Comparison of ENCODE assay signal across 24 cellular contexts in the genomic region with DNA sequence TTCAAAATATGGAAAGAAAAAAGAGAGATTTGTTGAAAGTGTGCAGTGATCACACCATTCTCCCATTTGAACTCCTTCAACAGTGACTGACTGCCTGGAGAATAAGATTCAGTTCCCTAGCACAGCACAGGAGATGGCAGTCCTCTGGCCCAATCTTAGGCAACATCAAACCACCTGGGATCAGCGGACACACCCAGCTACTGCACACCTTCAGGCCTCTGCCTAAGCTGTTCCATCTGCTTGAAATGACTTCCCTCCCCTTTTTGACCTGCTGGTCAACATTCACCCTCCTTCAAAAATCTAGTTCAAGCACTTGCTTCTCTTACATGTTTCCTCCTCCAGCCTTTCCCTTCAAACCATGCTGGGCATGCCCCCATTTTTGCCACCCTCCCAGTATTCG.
"Had no signal": no experiment of that assay in that cellular context is flagged by ENCODE, and none has a peak within 500 bp of the region (broad histone marks: within the 10 kb centered on the region; RNA-seq: fewer than 3 reads in every experiment).

No MANE protein-coding gene starts in this region.

- H3K4me3 ChIP-seq: adrenal gland, ascending aorta, heart left ventricle, smooth muscle cell, testis had no signal

- H3K9me3 ChIP-seq: adrenal gland, ascending aorta, heart left ventricle, testis had no signal

- H3K4me3 Mint-ChIP-seq: activated B cell treated with CpG ODN at 0.5 μM for 24 hours; activated CD4-positive, alpha-beta T cell treated with anti-CD3 and anti-CD28 coated beads for 36 hours; activated naive CD8-positive, alpha-beta T cell; activated T-cell treated with anti-CD3 and anti-CD28 coated beads, Interleukin-2, amount 50 U/mL, for 4 hours; memory B cell; nephron progenitor cell; stimulated activated memory B cell treated with anti-CD40 and anti-IgM and Interleukin-4, amounts not matched to agents 10 μg/mL and 1 μg/mL and 100 μg/mL, for 72 hours had no signal

- H3K27ac ChIP-seq: adrenal gland, ascending aorta, epithelial cell of prostate, heart left ventricle, testis had no signal

- H3K9me3 Mint-ChIP-seq: activated B cell treated with CpG ODN at 0.5 μM for 24 hours; activated T-cell treated with anti-CD3 and anti-CD28 coated beads, Interleukin-2, amount 50 U/mL, for 4 hours; memory B cell; stimulated activated memory B cell treated with anti-CD40 and anti-IgM and Interleukin-4, amounts not matched to agents 10 μg/mL and 1 μg/mL and 100 μg/mL, for 72 hours; type B pancreatic cell had no signal

- H3K27me3 ChIP-seq: adrenal gland, ascending aorta, heart left ventricle, testis had no signal

- H3K27me3 Mint-ChIP-seq: activated B cell treated with CpG ODN at 0.5 μM for 24 hours; activated CD4-positive, alpha-beta T cell treated with anti-CD3 and anti-CD28 coated beads for 36 hours; activated naive CD8-positive, alpha-beta T cell; memory B cell; stimulated activated memory B cell treated with anti-CD40 and anti-IgM and Interleukin-4, amounts not matched to agents 10 μg/mL and 1 μg/mL and 100 μg/mL, for 72 hours; type B pancreatic cell had no signal

- H3K36me3 ChIP-seq: adrenal gland had no signal

- H3K27ac Mint-ChIP-seq: activated B cell treated with CpG ODN at 0.5 μM for 24 hours; activated CD4-positive, alpha-beta T cell treated with anti-CD3 and anti-CD28 coated beads for 36 hours; activated naive CD8-positive, alpha-beta T cell; activated T-helper 2 cell treated with anti-CD3 and anti-CD28 coated beads, Interferon-gamma antibody, Interleukin-2, Interleukin-4, amounts not matched to agents 10 μg/mL and 5 μg/mL and 100 μg/mL, durations not matched to agents 14 hours and 24 hours and 36 hours; memory B cell; nephron progenitor cell; stimulated activated memory B cell treated with anti-CD40 and anti-IgM and Interleukin-4, amounts not matched to agents 10 μg/mL and 1 μg/mL and 100 μg/mL, for 72 hours; type B pancreatic cell had no signal

- DNase-seq: activated B cell treated with CpG ODN at 0.5 μM for 24 hours; activated CD4-positive, alpha-beta T cell treated with anti-CD3 and anti-CD28 coated beads for 36 hours; activated CD4-positive, alpha-beta T cell treated with anti-CD3 and anti-CD28 coated beads, Interleukin-2, amount 50 U/mL, for 4 hours; activated CD8-positive, alpha-beta memory T cell treated with anti-CD3 and anti-CD28 coated beads, Interleukin-2, amount 50 U/mL, for 48 hours; activated naive CD4-positive, alpha-beta T cell; activated T-cell treated with anti-CD3 and anti-CD28 coated beads, Interleukin-2, amount 50 U/mL, for 4 hours; adrenal gland; cerebellar nuclear complex; cortex of kidney; heart left ventricle; nephron progenitor cell; nucleus accumbens; stimulated activated CD4-positive, alpha-beta T cell treated with anti-CD3 and anti-CD28 coated beads, Interleukin-15, amount 100 ng/mL, for 24 hours; T-helper 9 cell; testis had no signal

- ATAC-seq: activated CD4-positive, alpha-beta T cell treated with anti-CD3 and anti-CD28 coated beads for 36 hours; activated T-cell treated with anti-CD3 and anti-CD28 coated beads, Interleukin-2, amount 50 U/mL, for 4 hours; heart left ventricle; sciatic nerve; stimulated activated memory B cell treated with anti-CD40 and anti-IgM and Interleukin-4, amounts not matched to agents 10 μg/mL and 1 μg/mL and 100 μg/mL, for 72 hours had no signal
